ENCODE assay signal across 28 cellular contexts in genomic region chr11:88196393-88196792, GRCh38.
"Had no signal": no experiment of that assay in that cellular context is flagged by ENCODE, and none has a peak within 500 bp of the region (broad histone marks: within the 10 kb centered on the region; RNA-seq: fewer than 3 reads in every experiment).

No MANE protein-coding gene starts in this region.

- H3K4me2 ChIP-seq: hepatocyte had no signal

- H3K36me3 ChIP-seq: colonic mucosa, esophagus muscularis mucosa, esophagus squamous epithelium, gastrocnemius medialis, gastroesophageal sphincter, heart left ventricle, heart right ventricle had no signal

- H3K4me1 ChIP-seq: colonic mucosa, esophagus muscularis mucosa, esophagus squamous epithelium, foreskin keratinocyte, gastrocnemius medialis, gastroesophageal sphincter, heart left ventricle, heart right ventricle had no signal

- H2AFZ ChIP-seq: hepatocyte had no signal

- H3K27me3 ChIP-seq: colonic mucosa, esophagus muscularis mucosa, esophagus squamous epithelium, foreskin keratinocyte, gastrocnemius medialis, gastroesophageal sphincter, heart left ventricle, heart right ventricle, hepatocyte had no signal

- H3K27ac ChIP-seq: colonic mucosa, coronary artery, dorsolateral prefrontal cortex, epithelial cell of prostate, esophagus muscularis mucosa, esophagus squamous epithelium, foreskin keratinocyte, gastrocnemius medialis, gastroesophageal sphincter, heart left ventricle, heart right ventricle, hepatocyte had no signal

- H3K9me3 ChIP-seq: colonic mucosa had no signal

- DNase-seq: colonic mucosa; cortex of kidney; dermis blood vessel endothelial cell; dorsolateral prefrontal cortex; effector CD4-positive, alpha-beta T cell; effector CD8-positive, alpha-beta T cell; effector memory CD4-positive, alpha-beta T cell; effector memory CD8-positive, alpha-beta T cell; endodermal cell; erythroblast; esophagus squamous epithelium; foreskin fibroblast; foreskin keratinocyte; foreskin melanocyte; gastrocnemius medialis; glutamatergic neuron; head of caudate nucleus; heart left ventricle; heart right ventricle had no signal

- ATAC-seq: effector memory CD8-positive, alpha-beta T cell; esophagus mucosa; foreskin keratinocyte; gastrocnemius medialis; gastroesophageal sphincter; heart left ventricle; heart right ventricle had no signal

- H3K79me2 ChIP-seq: hepatocyte had no signal

- H3K4me3 ChIP-seq: colonic mucosa, coronary artery, dorsolateral prefrontal cortex, esophagus muscularis mucosa, esophagus squamous epithelium, gastrocnemius medialis, gastroesophageal sphincter, heart left ventricle, heart right ventricle, hepatocyte had no signal

- FAIRE-seq: endometrium, endothelial cell of umbilical vein, frontal cortex had no signal
